1 cellular context compared by ENCODE assay signal in the genomic region with DNA sequence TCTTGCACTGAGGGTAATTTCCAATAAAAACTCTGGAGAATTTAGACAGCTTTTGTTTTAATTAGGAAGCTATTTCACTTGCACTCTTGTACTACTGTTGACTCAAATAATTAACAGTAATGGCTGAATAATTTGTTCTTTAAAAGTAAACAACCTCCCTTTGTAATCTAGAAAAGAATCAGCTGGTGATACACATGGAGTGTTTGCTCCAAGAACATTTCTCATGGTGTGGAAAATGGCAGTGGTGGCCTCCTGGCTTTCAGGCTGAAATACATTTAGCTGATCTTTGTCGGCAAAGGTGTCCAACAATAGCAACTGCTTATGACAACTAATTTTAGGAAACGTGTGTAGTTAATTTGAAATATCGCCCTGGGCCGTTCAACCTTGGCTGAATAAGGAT.
TF ChIP-seq lines count a peak whose summit lies in the region.

No MANE protein-coding gene starts in this region.

TF ChIP-seq in IMR-90, 13 proteins besides CTCF, POLR2A, EP300 and RAD21 (continued from another document):
- TF ChIP-seq, protein P1, sequence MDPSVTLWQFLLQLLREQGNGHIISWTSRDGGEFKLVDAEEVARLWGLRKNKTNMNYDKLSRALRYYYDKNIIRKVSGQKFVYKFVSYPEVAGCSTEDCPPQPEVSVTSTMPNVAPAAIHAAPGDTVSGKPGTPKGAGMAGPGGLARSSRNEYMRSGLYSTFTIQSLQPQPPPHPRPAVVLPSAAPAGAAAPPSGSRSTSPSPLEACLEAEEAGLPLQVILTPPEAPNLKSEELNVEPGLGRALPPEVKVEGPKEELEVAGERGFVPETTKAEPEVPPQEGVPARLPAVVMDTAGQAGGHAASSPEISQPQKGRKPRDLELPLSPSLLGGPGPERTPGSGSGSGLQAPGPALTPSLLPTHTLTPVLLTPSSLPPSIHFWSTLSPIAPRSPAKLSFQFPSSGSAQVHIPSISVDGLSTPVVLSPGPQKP (IDR thresholded peaks at IDR 0.05; ENCODE audit: borderline replicate concordance, low read depth, low read length) = no peak
